Comparison of ENCODE assay signal across 31 cellular contexts in the genomic region with DNA sequence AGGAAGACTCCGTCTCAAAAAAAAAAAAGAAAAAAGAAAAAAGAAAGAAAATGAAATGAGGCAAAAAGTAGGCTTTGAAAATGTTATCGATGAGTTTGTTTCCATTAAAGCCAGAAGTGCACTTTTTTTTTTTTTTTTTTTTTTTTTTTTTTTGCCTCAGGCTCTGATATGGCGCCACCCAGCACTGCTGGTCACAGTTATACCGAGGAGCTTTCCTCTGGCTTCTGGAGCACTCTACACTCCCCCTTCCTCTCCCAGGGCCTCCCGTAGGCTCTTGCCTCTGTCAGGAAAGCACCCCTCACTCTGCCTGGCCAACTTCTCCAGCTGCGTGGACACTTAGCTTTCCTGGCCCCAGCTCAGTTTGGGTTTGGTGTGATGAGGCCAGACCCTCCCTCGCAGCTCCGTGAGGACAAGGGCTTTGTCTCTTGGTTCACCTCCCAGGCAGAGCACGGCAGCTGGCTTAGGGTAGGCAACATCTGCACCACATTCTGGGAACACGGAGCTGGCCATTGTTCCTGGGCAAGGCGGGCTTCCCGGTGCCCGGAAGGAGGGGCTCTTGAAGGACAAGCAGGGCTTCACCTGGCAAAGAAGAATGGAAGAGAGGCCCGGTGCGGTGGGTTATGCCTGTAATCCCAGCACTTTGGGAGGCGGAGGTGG. TPM values are rescaled to one million over a fixed set of nuclear protein-coding genes. Genes with fewer than 3 reads are reported as not detected.
DNase-seq lines count a peak whose midpoint lies in the region; ATAC-seq and TF ChIP-seq lines count a peak whose summit lies in the region.
"Had no signal": no experiment of that assay in that cellular context is flagged by ENCODE, and none has a peak within 500 bp of the region (broad histone marks: within the 10 kb centered on the region; RNA-seq: fewer than 3 reads in every experiment).

No MANE protein-coding gene starts in this region.

- H4K8ac ChIP-seq in mesendoderm (ENCODE audit: low read depth, low read length) = no peak overlapping the region

- no peaks in the 10 kb centered on the region for H3K36me3 ChIP-seq in right atrium auricular region
- H3K36me3 ChIP-seq in mesendoderm (ENCODE audit: control insufficient read depth, insufficient read depth, low read length) = peaks cover 38% of the 10 kb centered on the region
- H3K36me3 ChIP-seq: colonic mucosa, ovary had no signal

- no peaks in the 10 kb centered on the region for H3K9me3 ChIP-seq in right atrium auricular region
- H3K9me3 ChIP-seq: A549, colonic mucosa, ovary, Peyer's patch had no signal

- no peaks in the 10 kb centered on the region for H3K27me3 ChIP-seq in right atrium auricular region
- H3K27me3 ChIP-seq in mesendoderm (ENCODE audit: insufficient read depth, low read length, poor library complexity) = no peaks in the 10 kb centered on the region
- H3K27me3 ChIP-seq: colonic mucosa, ovary, Peyer's patch had no signal

- no peak overlapping the region for H4K5ac ChIP-seq in mesendoderm (ENCODE audit: low read length)

- H3K4me1 ChIP-seq in right atrium auricular region = peaks cover 0 to 6% of the 10 kb centered on the region in 2 donors
- no peaks in the 10 kb centered on the region for H3K4me1 ChIP-seq in mesendoderm (ENCODE audit: control insufficient read depth, low read depth, low read length)
- H3K4me1 ChIP-seq: A549, colonic mucosa, Peyer's patch had no signal

- WGBS in mesendoderm (ENCODE audit: extremely low coverage, insufficient coverage, low lambda C conversion rate) = no CpG with 5 or more reads among the region's 16 CpGs

- H3K23ac ChIP-seq in mesendoderm (ENCODE audit: low read length) = no peak overlapping the region

- peak overlapping the region; percentile 15 for H3K56ac ChIP-seq in mesendoderm (ENCODE audit: low read length)

- no peak overlapping the region for H3K9ac ChIP-seq in mesendoderm (ENCODE audit: low read length)
- H3K9ac ChIP-seq: GM23248 had no signal

- no peak overlapping the region for H3K4me2 ChIP-seq in mesendoderm (ENCODE audit: low read length)
- H3K4me2 ChIP-seq: A549, smooth muscle cell had no signal

- H2AK5ac ChIP-seq in mesendoderm (ENCODE audit: low read length) = no peak overlapping the region

- TF ChIP-seq CTCF in right atrium auricular region (IDR thresholded peaks at IDR 0.05) = no peak

- no peak for ATAC-seq in Right ventricle myocardium inferior
- ATAC-seq in HG03457 (IDR thresholded peaks at IDR 0.05; ENCODE audit: unreplicated experiment) = no peak
- ATAC-seq in GM21619 (IDR thresholded peaks at IDR 0.05; ENCODE audit: unreplicated experiment) = no peak
- ATAC-seq: left cardiac atrium had no signal

- no peaks in the 10 kb centered on the region for H3K79me2 ChIP-seq in mesendoderm (ENCODE audit: control insufficient read depth, insufficient read depth, low read length)

- intact Hi-C loops in Right ventricle myocardium inferior (cut with DNase I) = no loop called here

- H2BK120ac ChIP-seq in mesendoderm (ENCODE audit: low read depth, low read length) = no peak overlapping the region

- peak; percentile 37 for DNase-seq in Right ventricle myocardium inferior (ENCODE audit: missing footprints)
- no peak for DNase-seq in right atrium auricular region (ENCODE audit: low spot score)
- DNase-seq in mesendoderm = no peak
- DNase-seq in NOMO-1 treated with DMSO at 0.1 percent for 48 hours (lab: John Stamatoyannopoulos, UW; ENCODE audit: unreplicated experiment) = no peak
- DNase-seq: activated CD4-positive, alpha-beta T cell treated with anti-CD3 and anti-CD28 coated beads for 48 hours; activated gamma-delta T cell; activated T-cell treated with anti-CD3 and anti-CD28 coated beads, Interleukin-2, amount 50 U/mL, for 1 hour; CD4-positive, alpha-beta memory T cell; colonic mucosa; effector CD8-positive, alpha-beta T cell; GM23248; immature natural killer cell; KBM-7; left cardiac atrium; NCI-H1092 treated with DMSO at 0.1 percent for 48 hours; NCI-H1694 treated with DMSO at 0.1 percent for 48 hours; NCI-H446; NCI-H774; nephron progenitor cell; ovary; Peyer's patch; retina; stimulated activated naive CD4-positive, alpha-beta T cell treated with Interleukin-2 at 50 U/mL for 16 hours; T1000 had no signal

- no peak overlapping the region for H2BK5ac ChIP-seq in mesendoderm (ENCODE audit: low read length)

- no peak overlapping the region for H3K18ac ChIP-seq in mesendoderm (ENCODE audit: low read length)

- H3K27ac ChIP-seq in right atrium auricular region (no peak overlapping the region), mesendoderm (ENCODE audit: low read depth, low read length) (no peak overlapping the region)
- H3K27ac ChIP-seq: A549, colonic mucosa, epithelial cell of prostate, GM23248, ovary, Peyer's patch, VCaP had no signal

- H3K4ac ChIP-seq in mesendoderm (ENCODE audit: low read depth, low read length) = no peak overlapping the region

- no peak overlapping the region for H3K4me3 ChIP-seq in right atrium auricular region
- no peak overlapping the region for H3K4me3 ChIP-seq in mesendoderm (ENCODE audit: low read length)
- H3K4me3 ChIP-seq: A549, colonic mucosa, GM23248, ovary, Peyer's patch, smooth muscle cell had no signal

- H2BK15ac ChIP-seq in mesendoderm (replicated peaks; ENCODE audit: low read depth) = no peak overlapping the region

- H3K79me1 ChIP-seq in mesendoderm (ENCODE audit: low read length) = peaks cover 13% of the 10 kb centered on the region

RNA-seq across cellular contexts. Expression of a gene that starts 16.9 kb away (rescaled TPM):
- total RNA-seq in Right ventricle myocardium inferior (35.7 TPM), right atrium auricular region (10 to 100 TPM in 1 of 2 donors, 1 to 10 TPM in 1; 5.1 to 10.2 TPM)
- 493 TPM for polyA plus RNA-seq in mesendoderm (2013, experiment 1 of 2)
- 506 TPM for polyA plus RNA-seq in mesendoderm (2013, experiment 2 of 2)
- total RNA-seq: HT-29 had no signal

RNA-seq across cellular contexts. Expression of a gene that starts 28.2 kb away (rescaled TPM):
- total RNA-seq in Right ventricle myocardium inferior = 25.7 TPM
- 10 to 100 TPM; 21.8 to 28.4 TPM for total RNA-seq in right atrium auricular region
- polyA plus RNA-seq in mesendoderm (2013, experiment 1 of 2) = 104 TPM
- polyA plus RNA-seq in mesendoderm (2013, experiment 2 of 2) = 102 TPM

RNA-seq across cellular contexts. Expression of a gene that starts 46.3 kb away (rescaled TPM):
- 113 TPM for total RNA-seq in Right ventricle myocardium inferior
- 10 to 100 TPM; 48.7 to 93.0 TPM for total RNA-seq in right atrium auricular region
- polyA plus RNA-seq in mesendoderm (2013, experiment 1 of 2) = 14.4 TPM
- polyA plus RNA-seq in mesendoderm (2013, experiment 2 of 2) = 13.9 TPM

RNA-seq across cellular contexts. Expression of a gene that starts 52.3 kb away (rescaled TPM):
- 7.0 TPM for total RNA-seq in Right ventricle myocardium inferior
- total RNA-seq in right atrium auricular region = 1 to 10 TPM; 3.7 to 4.0 TPM
- 74.6 TPM for polyA plus RNA-seq in mesendoderm (2013, experiment 1 of 2)
- 75.1 TPM for polyA plus RNA-seq in mesendoderm (2013, experiment 2 of 2)

RNA-seq across cellular contexts. Expression of a gene that starts 52.6 kb away (rescaled TPM):
- total RNA-seq in Right ventricle myocardium inferior = 130 TPM
- 10 to 100 TPM; 43.4 to 54.7 TPM for total RNA-seq in right atrium auricular region
- 285 TPM for polyA plus RNA-seq in mesendoderm (2013, experiment 1 of 2)
- polyA plus RNA-seq in mesendoderm (2013, experiment 2 of 2) = 285 TPM
